In genomic region chr16:77063617-77064016, GRCh38 we compare ENCODE assay signal across 25 cellular contexts.
"Had no signal": no experiment of that assay in that cellular context is flagged by ENCODE, and none has a peak within 500 bp of the region (broad histone marks: within the 10 kb centered on the region; RNA-seq: fewer than 3 reads in every experiment).

No MANE protein-coding gene starts in this region.

- DNase-seq: activated B cell treated with CpG ODN at 0.5 μM for 24 hours; activated CD4-positive, alpha-beta T cell treated with anti-CD3 and anti-CD28 coated beads, Interleukin-2, amount 50 U/mL, for 1 hour; activated CD8-positive, alpha-beta memory T cell treated with anti-CD3 and anti-CD28 coated beads, Interleukin-2, amount 10 ng/mL, durations not matched to agents 7 days and 5 days; activated CD8-positive, alpha-beta T cell treated with anti-CD3 and anti-CD28 coated beads, Interleukin-2, amount 10 ng/mL, durations not matched to agents 7 days and 5 days; activated naive CD8-positive, alpha-beta T cell treated with anti-CD3 and anti-CD28 coated beads, Interleukin-2, amount 50 U/mL, for 24 hours; activated T-cell treated with anti-CD3 and anti-CD28 coated beads, Interleukin-2, amount 50 U/mL, for 48 hours; effector CD8-positive, alpha-beta T cell; erythroblast; hippocampal formation; left colon; naive B cell; nucleus accumbens; pancreas; stimulated activated CD4-positive, alpha-beta T cell treated with anti-CD3 and anti-CD28 coated beads, Interleukin-1b, Interleukin-23, amount 100 ng/mL, for 48 hours; stimulated activated CD4-positive, alpha-beta T cell treated with anti-CD3 and anti-CD28 coated beads, Interleukin-4, amount 100 ng/mL, for 4 hours; stimulated activated CD8-positive, alpha-beta memory T cell treated with anti-CD3 and anti-CD28 coated beads, Interleukin-4, amount 100 ng/mL, for 48 hours; stomach; thyroid gland; upper lobe of left lung had no signal

- H3K4me1 ChIP-seq: pancreas, prostate gland had no signal

- ATAC-seq: activated CD8-positive, alpha-beta memory T cell treated with anti-CD3 and anti-CD28 coated beads, Interleukin-2, amount 10 ng/mL, durations not matched to agents 7 days and 5 days; activated CD8-positive, alpha-beta T cell treated with anti-CD3 and anti-CD28 coated beads, Interleukin-2, amount 10 ng/mL, durations not matched to agents 7 days and 5 days; activated naive CD8-positive, alpha-beta T cell treated with anti-CD3 and anti-CD28 coated beads, Interleukin-2, amount 50 U/mL, for 24 hours; left colon; stimulated activated memory B cell treated with anti-CD40 and anti-IgM and Interleukin-4, amounts not matched to agents 10 μg/mL and 1 μg/mL and 100 μg/mL, for 72 hours had no signal

- H3K4me3 ChIP-seq: gastroesophageal sphincter, pancreas, prostate gland, sigmoid colon, smooth muscle cell, stomach, thyroid gland, upper lobe of left lung, vagina had no signal

- H3K27me3 ChIP-seq: gastroesophageal sphincter, pancreas, sigmoid colon, stomach, thyroid gland, upper lobe of left lung, vagina had no signal

- H3K9me3 ChIP-seq: gastroesophageal sphincter, pancreas, prostate gland, sigmoid colon, stomach, thyroid gland, upper lobe of left lung, vagina had no signal

- H3K36me3 ChIP-seq: gastroesophageal sphincter, pancreas, prostate gland, sigmoid colon, stomach, thyroid gland, upper lobe of left lung, vagina had no signal
